8 cellular contexts compared by ENCODE assay signal in the genomic region with DNA sequence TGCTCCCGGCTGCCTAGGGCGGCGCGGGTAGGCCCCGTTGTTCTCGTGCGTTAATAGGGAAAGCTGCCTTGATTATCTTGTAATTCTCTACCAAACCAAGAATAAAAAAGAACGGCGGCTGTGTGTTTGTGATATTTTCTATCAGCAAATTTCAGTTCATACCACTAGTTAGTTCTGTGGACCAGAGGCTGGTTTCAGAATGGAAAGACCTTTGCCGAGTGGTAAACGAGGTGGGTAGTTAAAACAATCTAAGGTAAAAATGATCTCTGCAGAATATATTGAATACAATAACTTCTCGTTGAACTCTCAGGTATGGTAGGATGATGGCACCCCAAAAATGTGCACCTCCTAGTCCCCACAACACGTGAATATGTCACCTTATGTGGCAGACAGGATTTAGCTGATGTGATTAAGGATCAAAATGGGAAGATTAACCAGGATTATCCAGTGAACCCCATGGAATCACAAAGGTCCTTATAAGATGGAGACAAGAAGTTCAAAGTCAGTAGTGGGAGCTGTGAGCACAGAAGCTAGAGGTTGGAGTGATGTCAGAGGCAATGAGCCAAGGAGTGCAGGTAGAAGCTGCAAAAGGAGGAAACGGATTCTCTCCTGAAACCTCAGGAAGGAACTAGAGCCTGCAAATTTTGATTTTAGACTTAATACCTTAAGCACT. TPM values are rescaled to one million over a fixed set of nuclear protein-coding genes. Genes with fewer than 3 reads are reported as not detected.
DNase-seq lines count a peak whose midpoint lies in the region; ATAC-seq lines count a peak whose summit lies in the region.

No MANE protein-coding gene starts in this region.

- peak overlapping the region; percentile 94 for H3K4me3 Mint-ChIP-seq in activated CD4-positive, alpha-beta T cell treated with anti-CD3 and anti-CD28 coated beads for 36 hours
- peak overlapping the region; percentile 84 for H3K4me3 Mint-ChIP-seq in dendritic cell treated with granulocyte-macrophage colony-stimulating factor and Interleukin-4, amounts not matched to agents 40 ng/mL and 50 ng/mL, for 4 days
- peak overlapping the region; percentile 96 for H3K4me3 Mint-ChIP-seq in natural killer cell treated with Interleukin-12 subunit alpha and Interleukin-12 subunit beta and Interleukin-15 and Interleukin-18, amount 100 ng/mL, for 72 hours

- no peak for ATAC-seq in activated CD4-positive, alpha-beta T cell treated with anti-CD3 and anti-CD28 coated beads for 36 hours
- no peak for ATAC-seq in natural killer cell treated with Interleukin-12 subunit alpha and Interleukin-12 subunit beta and Interleukin-15 and Interleukin-18, amount 100 ng/mL, for 72 hours
- ATAC-seq in GM18858 (IDR thresholded peaks at IDR 0.05; ENCODE audit: unreplicated experiment) (no peak), GM21619 (IDR thresholded peaks at IDR 0.05; ENCODE audit: unreplicated experiment) (no peak)

- no peaks in the 10 kb centered on the region for H3K27me3 Mint-ChIP-seq in activated CD4-positive, alpha-beta T cell treated with anti-CD3 and anti-CD28 coated beads for 36 hours
- H3K27me3 Mint-ChIP-seq in dendritic cell treated with granulocyte-macrophage colony-stimulating factor and Interleukin-4, amounts not matched to agents 40 ng/mL and 50 ng/mL, for 4 days: peaks cover 27% of the 10 kb centered on the region
- H3K27me3 Mint-ChIP-seq in natural killer cell treated with Interleukin-12 subunit alpha and Interleukin-12 subunit beta and Interleukin-15 and Interleukin-18, amount 100 ng/mL, for 72 hours: no peaks in the 10 kb centered on the region

- peaks cover 21% of the 10 kb centered on the region for H3K36me3 Mint-ChIP-seq in activated CD4-positive, alpha-beta T cell treated with anti-CD3 and anti-CD28 coated beads for 36 hours (ENCODE audit: low read depth)
- no peaks in the 10 kb centered on the region for H3K36me3 Mint-ChIP-seq in dendritic cell treated with granulocyte-macrophage colony-stimulating factor and Interleukin-4, amounts not matched to agents 40 ng/mL and 50 ng/mL, for 4 days (ENCODE audit: low read depth)
- no peaks in the 10 kb centered on the region for H3K36me3 Mint-ChIP-seq in natural killer cell treated with Interleukin-12 subunit alpha and Interleukin-12 subunit beta and Interleukin-15 and Interleukin-18, amount 100 ng/mL, for 72 hours

- peak overlapping the region; percentile 87 for H3K27ac Mint-ChIP-seq in activated CD4-positive, alpha-beta T cell treated with anti-CD3 and anti-CD28 coated beads for 36 hours
- peak overlapping the region; percentile 83 for H3K27ac Mint-ChIP-seq in dendritic cell treated with granulocyte-macrophage colony-stimulating factor and Interleukin-4, amounts not matched to agents 40 ng/mL and 50 ng/mL, for 4 days
- peak overlapping the region; percentile 95 to 99 for H3K27ac Mint-ChIP-seq in natural killer cell treated with Interleukin-12 subunit alpha and Interleukin-12 subunit beta and Interleukin-15 and Interleukin-18, amount 100 ng/mL, for 72 hours

- DNase-seq in activated CD4-positive, alpha-beta T cell treated with anti-CD3 and anti-CD28 coated beads for 36 hours: no peak
- DNase-seq in activated CD4-positive, alpha-beta T cell treated with anti-CD3 and anti-CD28 coated beads, Interleukin-2, amount 50 U/mL, for 1 hour: no peak
- DNase-seq in NCI-H82 (lab: John Stamatoyannopoulos, UW) (peak; percentile 88), glomerular visceral epithelial cell (ENCODE audit: extremely low spot score) (no peak)
- DNase-seq in natural killer cell treated with Interleukin-12 subunit alpha and Interleukin-12 subunit beta and Interleukin-15 and Interleukin-18, amount 100 ng/mL, for 72 hours (ENCODE audit: low spot score): no peak

- CTCF ChIA-PET in activated CD4-positive, alpha-beta T cell treated with anti-CD3 and anti-CD28 coated beads for 36 hours (lab: Charles Lee): interaction anchor here (0.6 to 0.9 kb wide), 4 partner anchors 48 to 1686 kb away, joined by 3 to 5 read pairs (median 3); no protein-coding TSS in a partner anchor

- H3K4me1 Mint-ChIP-seq in activated CD4-positive, alpha-beta T cell treated with anti-CD3 and anti-CD28 coated beads for 36 hours: peaks cover 46% of the 10 kb centered on the region
- peaks cover 46% of the 10 kb centered on the region for H3K4me1 Mint-ChIP-seq in dendritic cell treated with granulocyte-macrophage colony-stimulating factor and Interleukin-4, amounts not matched to agents 40 ng/mL and 50 ng/mL, for 4 days (ENCODE audit: low read depth)
- H3K4me1 Mint-ChIP-seq in natural killer cell treated with Interleukin-12 subunit alpha and Interleukin-12 subunit beta and Interleukin-15 and Interleukin-18, amount 100 ng/mL, for 72 hours (ENCODE audit: low read depth in 2 of 2): peaks cover 26 to 44% of the 10 kb centered on the region in 2 donors

- intact Hi-C loops in activated CD4-positive, alpha-beta T cell treated with anti-CD3 and anti-CD28 coated beads for 36 hours (cut with DNase I, micrococcal nuclease): loop anchor here (1.0 to 5.0 kb wide), 7 partner anchors 61 to 1702 kb away; partner anchors contain the start of genes ANKRD37 (in 1 of the 2), CASP3 (in 1 of the 2), CENPU (in 1 of the 2) and PRIMPOL (in 1 of the 2)
- intact Hi-C loops in dendritic cell treated with granulocyte-macrophage colony-stimulating factor and Interleukin-4, amounts not matched to agents 40 ng/mL and 50 ng/mL, for 4 days (cut with micrococcal nuclease): loop anchor here (5.0 to 10.0 kb wide), 5 partner anchors 190 to 860 kb away; partner anchors contain the start of genes ANKRD37, CCDC110, LRP2BP and TLR3

- no peaks in the 10 kb centered on the region for H3K9me3 Mint-ChIP-seq in activated CD4-positive, alpha-beta T cell treated with anti-CD3 and anti-CD28 coated beads for 36 hours (ENCODE audit: low read depth)
- no peaks in the 10 kb centered on the region for H3K9me3 Mint-ChIP-seq in dendritic cell treated with granulocyte-macrophage colony-stimulating factor and Interleukin-4, amounts not matched to agents 40 ng/mL and 50 ng/mL, for 4 days
- no peaks in the 10 kb centered on the region for H3K9me3 Mint-ChIP-seq in natural killer cell treated with Interleukin-12 subunit alpha and Interleukin-12 subunit beta and Interleukin-15 and Interleukin-18, amount 100 ng/mL, for 72 hours

- POLR2A ChIA-PET in activated CD4-positive, alpha-beta T cell treated with anti-CD3 and anti-CD28 coated beads for 36 hours (lab: Charles Lee): interaction anchor here (0.7 kb wide), 2 partner anchors 12 to 289 kb away, joined by 3 to 5 read pairs; no protein-coding TSS in a partner anchor

RNA-seq across cellular contexts. Expression of gene CFAP97, which starts 0.6 kb away (rescaled TPM):
- total RNA-seq in activated CD4-positive, alpha-beta T cell treated with anti-CD3 and anti-CD28 coated beads for 36 hours: 10 to 100 TPM; 54.6 to 81.8 TPM
- total RNA-seq in natural killer cell treated with Interleukin-12 subunit alpha and Interleukin-12 subunit beta and Interleukin-15 and Interleukin-18, amount 100 ng/mL, for 72 hours: 10 to 100 TPM; 21.5 to 37.0 TPM

RNA-seq across cellular contexts. Expression of gene SNX25, which starts 5.0 kb away (rescaled TPM):
- total RNA-seq in activated CD4-positive, alpha-beta T cell treated with anti-CD3 and anti-CD28 coated beads for 36 hours: 10 to 100 TPM; 14.8 to 15.0 TPM
- 10 to 100 TPM; 20.6 to 30.6 TPM for total RNA-seq in natural killer cell treated with Interleukin-12 subunit alpha and Interleukin-12 subunit beta and Interleukin-15 and Interleukin-18, amount 100 ng/mL, for 72 hours
